12 cellular contexts compared by ENCODE assay signal in genomic region chr10:46536171-46536570, GRCh38. TPM values are rescaled to one million over a fixed set of nuclear protein-coding genes. Genes with fewer than 3 reads are reported as not detected.
"Had no signal": no experiment of that assay in that cellular context is flagged by ENCODE, and none has a peak within 500 bp of the region (broad histone marks: within the 10 kb centered on the region; RNA-seq: fewer than 3 reads in every experiment).

No MANE protein-coding gene starts in this region.

- ATAC-seq: activated T-helper 17 cell treated with anti-CD3 and anti-CD28 coated beads, Interleukin-2, amount 50 U/mL, for 72 hours; natural killer cell treated with Interleukin-12 subunit alpha and Interleukin-12 subunit beta and Interleukin-15 and Interleukin-18, amount 100 ng/mL, for 72 hours had no signal

- H3K27ac ChIP-seq: dorsolateral prefrontal cortex, right atrium auricular region, thoracic aorta had no signal

- H3K9me3 ChIP-seq: right atrium auricular region, thoracic aorta had no signal

- H3K4me3 ChIP-seq: dorsolateral prefrontal cortex, right atrium auricular region, thoracic aorta had no signal

- H3K27me3 ChIP-seq: right atrium auricular region had no signal

- DNase-seq: activated CD4-positive, alpha-beta T cell treated with anti-CD3 and anti-CD28 coated beads, Interleukin-2, amount 10 ng/mL, durations not matched to agents 7 days and 5 days; activated naive CD4-positive, alpha-beta T cell treated with Interleukin-2 at 50 U/mL for 16 hours; erythroblast; hippocampal formation; nucleus accumbens had no signal

- H3K36me3 ChIP-seq: right atrium auricular region, thoracic aorta had no signal

RNA-seq across cellular contexts. Expression of gene GPRIN2, which starts 20.3 kb away (rescaled TPM):
- total RNA-seq: activated CD4-positive, alpha-beta T cell treated with anti-CD3 and anti-CD28 coated beads, Interleukin-2, amount 10 ng/mL, durations not matched to agents 7 days and 5 days; activated T-helper 17 cell treated with anti-CD3 and anti-CD28 coated beads, Interleukin-2, amount 50 U/mL, for 72 hours; mesenteric fat pad; natural killer cell treated with Interleukin-12 subunit alpha and Interleukin-12 subunit beta and Interleukin-15 and Interleukin-18, amount 100 ng/mL, for 72 hours; posterior vena cava had no signal
